13 cellular contexts compared by ENCODE assay signal in genomic region chr1:27070390-27071048, GRCh38. TPM values are rescaled to one million over a fixed set of nuclear protein-coding genes. Genes with fewer than 3 reads are reported as not detected.
DNase-seq lines count a peak whose midpoint lies in the region; ATAC-seq and TF ChIP-seq lines count a peak whose summit lies in the region.
"Had no signal": no experiment of that assay in that cellular context is flagged by ENCODE, and none has a peak within 500 bp of the region (broad histone marks: within the 10 kb centered on the region; RNA-seq: fewer than 3 reads in every experiment).

No MANE protein-coding gene starts in this region.

- ATAC-seq in HG02588 (IDR thresholded peaks at IDR 0.05; ENCODE audit: unreplicated experiment), result no peak
- ATAC-seq: GM12878 had no signal

- H3K79me2 ChIP-seq in osteoblast (ENCODE audit: insufficient read depth, low read length), result no peaks in the 10 kb centered on the region

- TF ChIP-seq CTCF in dorsolateral prefrontal cortex (IDR thresholded peaks at IDR 0.05 in 54 of 56, conservative IDR thresholded peaks at IDR 0.05 in 2 of 56; ENCODE audit: low read depth in 1 of 56, partially characterized antibody in 56 of 56) (no peak), osteoblast (IDR thresholded peaks at IDR 0.05; ENCODE audit: extremely low read depth, low read depth, low read length) (no peak)

- H3K9me3 ChIP-seq in osteoblast (ENCODE audit: low read depth, low read length), result no peaks in the 10 kb centered on the region
- H3K9me3 ChIP-seq: HAP-1 had no signal

- no peaks in the 10 kb centered on the region for H4K20me1 ChIP-seq in osteoblast (ENCODE audit: insufficient read depth, low read length)

- peak; percentile 53 for DNase-seq in ELF-1 (ENCODE audit: low read depth, low spot score)
- DNase-seq in NCI-H187 treated with DMSO at 0.1 percent for 48 hours (lab: John Stamatoyannopoulos, UW), result peak; percentile 51
- peak in 6 of 10 donors; percentile 40 to 54 (median 46) for DNase-seq in dorsolateral prefrontal cortex
- peak; percentile 80 for DNase-seq in osteoblast (ENCODE audit: insufficient read length, low spot score, missing footprints)
- no peak for DNase-seq in NCI-H1048 (lab: John Stamatoyannopoulos, UW)
- DNase-seq in 8988T, result no peak
- DNase-seq: activated CD8-positive, alpha-beta memory T cell treated with anti-CD3 and anti-CD28 coated beads for 24 hours; activated naive CD4-positive, alpha-beta T cell treated with anti-CD3 and anti-CD28 coated beads, Interleukin-2, amount 10 ng/mL, durations not matched to agents 7 days and 5 days; Calu3; NCI-H2081 had no signal

- no peak overlapping the region for H2AFZ ChIP-seq in osteoblast (ENCODE audit: low read length)

- H3K4me2 ChIP-seq in osteoblast (ENCODE audit: insufficient read depth, low read length), result no peak overlapping the region

- no peaks in the 10 kb centered on the region for H3K36me3 ChIP-seq in osteoblast (ENCODE audit: insufficient read depth, low read length)
- H3K36me3 ChIP-seq: HAP-1 had no signal

- no peaks in the 10 kb centered on the region for H3K4me1 ChIP-seq in osteoblast (ENCODE audit: insufficient read depth, low read length)
- H3K4me1 ChIP-seq: HAP-1 had no signal

- peak overlapping the region in 51 of 59 donors; percentile 10 to 90 (median 66) for H3K27ac ChIP-seq in dorsolateral prefrontal cortex
- no peak overlapping the region for H3K27ac ChIP-seq in osteoblast (ENCODE audit: low read depth, low read length)

- no peaks in the 10 kb centered on the region for H3K27me3 ChIP-seq in dorsolateral prefrontal cortex
- H3K27me3 ChIP-seq in osteoblast (ENCODE audit: insufficient read depth, low read length), result peaks cover 2% of the 10 kb centered on the region

- H3K4me3 ChIP-seq in dorsolateral prefrontal cortex (no peak overlapping the region), osteoblast (ENCODE audit: insufficient read depth, low read length) (no peak overlapping the region)
- H3K4me3 ChIP-seq: GM12878, HAP-1 had no signal

- intact Hi-C loops in dorsolateral prefrontal cortex (cut with DNase I), result no loop called here

RNA-seq across cellular contexts. Expression of gene TENT5B, which starts 57.9 kb away (rescaled TPM):
- total RNA-seq in dorsolateral prefrontal cortex (1 to 10 TPM in 57 of 120 experiments, under 1 TPM in 60, not detected in 3; 0.20 to 7.6 (median 0.94) TPM), osteoblast (10.0 and 11.2 TPM in 2 replicates)

Comparison
In these comparisons a context has a peak if more than half of its experiments do, and no peak if none do; other contexts are left out.
1. DNase-seq: peak in ELF-1 (single experiment), NCI-H187 treated with DMSO at 0.1 percent for 48 hours (single experiment), dorsolateral prefrontal cortex (6 of 10) and osteoblast (single experiment); none in NCI-H1048 (single experiment) and 8988T (single experiment).